Comparison of ENCODE assay signal across 19 cellular contexts in the genomic region with DNA sequence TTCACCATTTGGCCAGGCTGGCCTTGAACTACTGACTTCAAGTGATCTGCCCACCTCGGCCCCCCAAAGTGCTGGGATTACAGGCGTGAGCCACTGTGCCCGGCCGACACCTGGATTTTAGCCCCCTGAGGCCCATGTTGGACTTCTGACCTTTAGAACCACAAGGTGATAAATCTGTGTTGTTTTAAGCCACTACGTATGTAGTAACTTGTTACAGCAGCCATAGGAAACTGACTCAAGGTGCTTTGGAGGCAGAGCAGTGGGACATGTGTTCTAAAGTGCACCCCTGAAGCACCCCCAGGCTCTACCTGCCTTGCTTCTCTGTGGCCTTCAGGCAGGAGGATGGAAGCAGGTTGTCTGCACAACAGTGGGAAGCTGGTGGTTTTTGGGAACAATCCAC.
DNase-seq lines count a peak whose midpoint lies in the region; ATAC-seq and TF ChIP-seq lines count a peak whose summit lies in the region.
"Had no signal": no experiment of that assay in that cellular context is flagged by ENCODE, and none has a peak within 500 bp of the region (broad histone marks: within the 10 kb centered on the region; RNA-seq: fewer than 3 reads in every experiment).

No MANE protein-coding gene starts in this region.

- H3K9me3 ChIP-seq in right cardiac atrium (ENCODE audit: control insufficient read depth, low read length): no peaks in the 10 kb centered on the region
- H3K9me3 ChIP-seq in T-helper 17 cell (ENCODE audit: control insufficient read depth, low read length, poor library complexity, severe bottlenecking): no peaks in the 10 kb centered on the region
- no peaks in the 10 kb centered on the region for H3K9me3 ChIP-seq in neuronal stem cell (replicated peaks in 1 of 2; ENCODE audit: control insufficient read depth in 2 of 2, insufficient read depth in 1 of 2, low read depth in 1 of 2, low read length in 2 of 2)
- H3K9me3 ChIP-seq: BE2C, BLaER1 had no signal

- H3K27me3 Mint-ChIP-seq in T-helper 17 cell (peaks cover 37% of the 10 kb centered on the region), neural crest cell (ENCODE audit: low read depth) (no peaks in the 10 kb centered on the region)

- H3K4me3 Mint-ChIP-seq in T-helper 17 cell: no peak overlapping the region
- H3K4me3 Mint-ChIP-seq in neural crest cell: no peak overlapping the region
- H3K4me3 Mint-ChIP-seq: CD14-positive monocyte; CD4-positive, alpha-beta memory T cell; CD4-positive, CD25-positive, alpha-beta regulatory T cell; CD8-positive, alpha-beta memory T cell had no signal

- WGBS in right cardiac atrium: 94% methylated on average over 5 of the region's 5 CpGs
- WGBS in neuronal stem cell (ENCODE audit: extremely low coverage in 2 of 2, insufficient read length in 2 of 2, insufficient replicate concordance in 1 of 2), 2 donors: no CpG with 5 or more reads among the region's 5 CpGs

- H2BK12ac ChIP-seq in neuronal stem cell (ENCODE audit: low read length): peak overlapping the region; percentile 64

- no peaks in the 10 kb centered on the region for H3K4me1 ChIP-seq in right cardiac atrium (ENCODE audit: control insufficient read depth, insufficient read depth, low read length)
- H3K4me1 ChIP-seq in neuronal stem cell (ENCODE audit: control insufficient read depth in 2 of 2, insufficient read depth in 1 of 2, low read depth in 1 of 2, low read length in 2 of 2): peaks cover 2 to 43% of the 10 kb centered on the region in 2 donors

- peak overlapping the region; percentile 62 for H3K27ac Mint-ChIP-seq in T-helper 17 cell
- H3K27ac Mint-ChIP-seq in neural crest cell (ENCODE audit: unreplicated experiment): peak overlapping the region; percentile 78
- H3K27ac Mint-ChIP-seq: CD4-positive, alpha-beta memory T cell; CD4-positive, CD25-positive, alpha-beta regulatory T cell had no signal

- H3K4me3 ChIP-seq in right cardiac atrium (ENCODE audit: low read length) (no peak overlapping the region), neuronal stem cell (ENCODE audit: low read length in 2 of 2) (no peak overlapping the region)
- H3K4me3 ChIP-seq: BLaER1 had no signal

- no peaks in the 10 kb centered on the region for H3K36me3 ChIP-seq in neuronal stem cell (replicated peaks in 1 of 2; ENCODE audit: control insufficient read depth in 2 of 2, insufficient read depth in 2 of 2, low read length in 2 of 2)
- H3K36me3 ChIP-seq: BE2C, BLaER1 had no signal

- no peak overlapping the region for H3K23ac ChIP-seq in neuronal stem cell (ENCODE audit: low read depth, low read length, poor library complexity)

- no peak overlapping the region for H3K9ac ChIP-seq in neuronal stem cell (ENCODE audit: low read depth, low read length, poor library complexity)
- H3K9ac ChIP-seq: BLaER1 had no signal

- H2BK120ac ChIP-seq in neuronal stem cell (ENCODE audit: low read depth, low read length): peak overlapping the region; percentile 4

- H3K36me3 Mint-ChIP-seq in T-helper 17 cell (ENCODE audit: low read depth) (peaks cover 2% of the 10 kb centered on the region), neural crest cell (ENCODE audit: low read depth) (no peaks in the 10 kb centered on the region)
- H3K36me3 Mint-ChIP-seq: CD14-positive monocyte; CD4-positive, alpha-beta memory T cell; CD4-positive, CD25-positive, alpha-beta regulatory T cell; CD8-positive, alpha-beta memory T cell had no signal

- no peak overlapping the region for H2AK5ac ChIP-seq in neuronal stem cell (ENCODE audit: low read depth, low read length)

- no peaks in the 10 kb centered on the region for H3K9me3 Mint-ChIP-seq in neural crest cell
- H3K9me3 Mint-ChIP-seq: CD8-positive, alpha-beta memory T cell had no signal

- ATAC-seq in right cardiac atrium (no peak), Right ventricle myocardium superior (ENCODE audit: poor library complexity) (no peak), T-helper 17 cell (no peak), GM18511 (IDR thresholded peaks at IDR 0.05; ENCODE audit: unreplicated experiment) (no peak)

- peak overlapping the region; percentile 86 for H2BK15ac ChIP-seq in neuronal stem cell (ENCODE audit: low read length)

- H3K27me3 ChIP-seq in right cardiac atrium (ENCODE audit: control insufficient read depth, insufficient read depth) (no peaks in the 10 kb centered on the region), neuronal stem cell (ENCODE audit: control insufficient read depth in 3 of 3, insufficient read depth in 3 of 3, low read depth in 1 of 3, low read length in 3 of 3) (peaks cover 0 to 21% (median 2%) of the 10 kb centered on the region in 3 experiments)
- H3K27me3 ChIP-seq: BE2C, BLaER1 had no signal

- no peak overlapping the region for H3K4ac ChIP-seq in neuronal stem cell (ENCODE audit: low read length)

- H3K14ac ChIP-seq in neuronal stem cell (ENCODE audit: low read length): no peak overlapping the region

- H4K8ac ChIP-seq in neuronal stem cell (ENCODE audit: low read depth, low read length): no peak overlapping the region

- intact Hi-C loops in right cardiac atrium (cut with DNase I): no loop called here
- intact Hi-C loops in Right ventricle myocardium superior (cut with DNase I): no loop called here

- no peak overlapping the region for H2BK5ac ChIP-seq in neuronal stem cell (ENCODE audit: low read length)

- DNase-seq in right cardiac atrium (peak in 2 of 3 donors; percentile 9 to 11), Right ventricle myocardium superior (no peak), T-helper 17 cell (no peak), neural crest cell (ENCODE audit: low read depth, low spot score) (no peak), neuronal stem cell (ENCODE audit: low spot score) (no peak), DMS153 (lab: John Stamatoyannopoulos, UW) (no peak)
- DNase-seq: 8988T; ACHN; BE2C; C1 segment of cervical spinal cord; CD4-positive, alpha-beta memory T cell; CD4-positive, CD25-positive, alpha-beta regulatory T cell; CD8-positive, alpha-beta memory T cell; COR-L47; DMS 273 treated with DMSO at 0.1 percent for 48 hours; GF-D8 had no signal

- peak overlapping the region; percentile 20 for H3K18ac ChIP-seq in neuronal stem cell (ENCODE audit: low read length)

- H3K4me2 ChIP-seq in neuronal stem cell (ENCODE audit: insufficient read depth, low read length, poor library complexity, severe bottlenecking): no peak overlapping the region
- H3K4me2 ChIP-seq: BLaER1 had no signal

- H3K79me1 ChIP-seq in neuronal stem cell (ENCODE audit: low read depth, low read length): no peaks in the 10 kb centered on the region

- H4K91ac ChIP-seq in neuronal stem cell (ENCODE audit: low read depth, low read length, poor library complexity): no peak overlapping the region

- H3K4me1 Mint-ChIP-seq in T-helper 17 cell: no peaks in the 10 kb centered on the region
- H3K4me1 Mint-ChIP-seq in neural crest cell: peaks cover 51% of the 10 kb centered on the region
- H3K4me1 Mint-ChIP-seq: CD14-positive monocyte; CD4-positive, alpha-beta memory T cell; CD4-positive, CD25-positive, alpha-beta regulatory T cell; CD8-positive, alpha-beta memory T cell had no signal

- no peak for TF ChIP-seq CTCF in neural crest cell (conservative IDR thresholded peaks at IDR 0.05)

- H2AFZ ChIP-seq in neuronal stem cell (ENCODE audit: low read length): no peak overlapping the region

- no peak overlapping the region for H3K27ac ChIP-seq in right cardiac atrium (ENCODE audit: low read length)
- H3K27ac ChIP-seq in neuronal stem cell (replicated peaks; ENCODE audit: low read length): no peak overlapping the region
- H3K27ac ChIP-seq: BLaER1 had no signal

Comparison
In these comparisons a context has a peak if more than half of its experiments do, and no peak if none do; other contexts are left out.
1. DNase-seq: peak in right cardiac atrium (2 of 3); none in Right ventricle myocardium superior (single experiment), T-helper 17 cell (0 of 3), neural crest cell (single experiment), neuronal stem cell (single experiment) and DMS153 (single experiment).